In genomic region chr3:49166752-49167556, GRCh38 we compare ENCODE assay signal across 8 cellular contexts. TPM values are rescaled to one million over a fixed set of nuclear protein-coding genes. Genes with fewer than 3 reads are reported as not detected.
DNase-seq lines count a peak whose midpoint lies in the region; ATAC-seq and TF ChIP-seq lines count a peak whose summit lies in the region.

No MANE protein-coding gene starts in this region.

- peaks cover 2% of the 10 kb centered on the region for H3K9me3 Mint-ChIP-seq in activated CD4-positive, alpha-beta memory T cell treated with anti-CD3 and anti-CD28 coated beads, Interleukin-2, amount 10 ng/mL, durations not matched to agents 7 days and 5 days

- intact Hi-C loops in HCT116 (cut with micrococcal nuclease): no loop called here

- H3F3A ChIP-seq in smooth muscle cell (ENCODE audit: low read depth): no peaks in the 10 kb centered on the region

- TF ChIP-seq RAD21 in HCT116 (IDR thresholded peaks at IDR 0.05; ENCODE audit: low read depth): no peak

- TF ChIP-seq POLR2A in HCT116 (IDR thresholded peaks at IDR 0.05; ENCODE audit: borderline replicate concordance, extremely low read depth, insufficient read depth, insufficient read length): no peak

- 95% methylated on average over 6 of the region's 6 CpGs for WGBS in hepatocyte (ENCODE audit: low lambda C conversion rate, missing lambda C conversion rate)
- 91% methylated on average over 6 of the region's 6 CpGs for WGBS in smooth muscle cell (ENCODE audit: low lambda C conversion rate)

- peak overlapping the region; percentile 83 for H3K27ac Mint-ChIP-seq in activated CD4-positive, alpha-beta memory T cell treated with anti-CD3 and anti-CD28 coated beads, Interleukin-2, amount 10 ng/mL, durations not matched to agents 7 days and 5 days

- H3K27me3 ChIP-seq in HCT116 (ENCODE audit: insufficient read depth, low read length): no peaks in the 10 kb centered on the region
- H3K27me3 ChIP-seq in hepatocyte: no peaks in the 10 kb centered on the region
- no peaks in the 10 kb centered on the region for H3K27me3 ChIP-seq in smooth muscle cell (ENCODE audit: low read depth)

- H3K9me2 ChIP-seq in HCT116 (ENCODE audit: insufficient read depth): no peaks in the 10 kb centered on the region
- no peaks in the 10 kb centered on the region for H3K9me2 ChIP-seq in hepatocyte (replicated peaks; ENCODE audit: insufficient read depth)

- H3K9me3 ChIP-seq in HCT116 (ENCODE audit: control insufficient read depth in 1 of 2, insufficient read depth in 1 of 2, low read depth in 1 of 2, low read length in 2 of 2) (no peaks in the 10 kb centered on the region), hepatocyte (ENCODE audit: low read depth) (no peaks in the 10 kb centered on the region), smooth muscle cell (replicated peaks; ENCODE audit: low read depth) (no peaks in the 10 kb centered on the region)

- H3K4me3 Mint-ChIP-seq in activated CD4-positive, alpha-beta memory T cell treated with anti-CD3 and anti-CD28 coated beads, Interleukin-2, amount 10 ng/mL, durations not matched to agents 7 days and 5 days: peak overlapping the region; percentile 88

- POLR2A ChIA-PET in HCT116 (lab: Charles Lee): no interaction called here
- POLR2A ChIA-PET in activated CD4-positive, alpha-beta memory T cell treated with anti-CD3 and anti-CD28 coated beads, Interleukin-2, amount 10 ng/mL, durations not matched to agents 7 days and 5 days (lab: Charles Lee): no interaction called here

- peak overlapping the region; percentile 59 for H2AFZ ChIP-seq in HCT116 (ENCODE audit: low read depth, low read length, poor library complexity, severe bottlenecking)
- H2AFZ ChIP-seq in hepatocyte: peak overlapping the region; percentile 98
- peak overlapping the region; percentile 85 for H2AFZ ChIP-seq in smooth muscle cell (ENCODE audit: low read depth)

- peaks cover 13 to 39% of the 10 kb centered on the region in 2 experiments for H3K4me1 ChIP-seq in HCT116 (ENCODE audit: control insufficient read depth in 1 of 2, insufficient read depth in 2 of 2, low read length in 2 of 2)
- H3K4me1 ChIP-seq in hepatocyte (ENCODE audit: insufficient read depth): peaks cover 25% of the 10 kb centered on the region
- H3K4me1 ChIP-seq in smooth muscle cell (ENCODE audit: low read depth): peaks cover 10% of the 10 kb centered on the region

- H4K20me1 ChIP-seq in HCT116 (ENCODE audit: insufficient read depth) (no peaks in the 10 kb centered on the region), hepatocyte (ENCODE audit: insufficient read depth, poor library complexity, severe bottlenecking) (no peaks in the 10 kb centered on the region), smooth muscle cell (ENCODE audit: low read depth) (peaks cover 10% of the 10 kb centered on the region)

- H3K4me2 ChIP-seq in HCT116 (ENCODE audit: low read length): peak overlapping the region; percentile 88
- peak overlapping the region; percentile 98 for H3K4me2 ChIP-seq in hepatocyte
- peak overlapping the region; percentile 97 for H3K4me2 ChIP-seq in smooth muscle cell

- peak overlapping the region; percentile 84 for H3K27ac ChIP-seq in HCT116 (ENCODE audit: low read depth, low read length)
- peak overlapping the region; percentile 67 for H3K27ac ChIP-seq in hepatocyte
- H3K27ac ChIP-seq in smooth muscle cell (ENCODE audit: low read depth): no peak overlapping the region

- DNase-seq in HCT116 (ENCODE audit: low read depth, low spot score) (no peak), hepatocyte (ENCODE audit: low spot score) (no peak), smooth muscle cell (lab: John Stamatoyannopoulos, UW; ENCODE audit: unreplicated experiment) (no peak)
- DNase-seq in activated CD4-positive, alpha-beta memory T cell treated with anti-CD3 and anti-CD28 coated beads, Interleukin-2, amount 10 ng/mL, durations not matched to agents 7 days and 5 days: no peak
- no peak for DNase-seq in activated effector memory CD4-positive, alpha-beta T cell treated with Interleukin-2 at 50 U/mL for 16 hours

- CTCF ChIA-PET in HCT116 (lab: Charles Lee): no interaction called here
- CTCF ChIA-PET in activated CD4-positive, alpha-beta memory T cell treated with anti-CD3 and anti-CD28 coated beads, Interleukin-2, amount 10 ng/mL, durations not matched to agents 7 days and 5 days (lab: Charles Lee): no interaction called here

- H3K36me3 ChIP-seq in HCT116 (ENCODE audit: control insufficient read depth in 1 of 2, insufficient read depth in 2 of 2, low read length in 2 of 2) (peaks cover 11 to 17% of the 10 kb centered on the region in 2 experiments), hepatocyte (replicated peaks; ENCODE audit: insufficient read depth, low read depth) (no peaks in the 10 kb centered on the region), smooth muscle cell (ENCODE audit: low read depth) (no peaks in the 10 kb centered on the region)

- peak overlapping the region; percentile 77 to 99 for H3K4me3 ChIP-seq in HCT116 (replicated peaks in 1 of 2; ENCODE audit: low read depth in 1 of 2, low read length in 2 of 2)
- H3K4me3 ChIP-seq in hepatocyte: peak overlapping the region; percentile 88
- peak overlapping the region; percentile 74 for H3K4me3 ChIP-seq in smooth muscle cell

- H3K79me2 ChIP-seq in HCT116 (ENCODE audit: insufficient read depth, low read length) (peaks cover 32% of the 10 kb centered on the region), hepatocyte (peaks cover 36% of the 10 kb centered on the region), smooth muscle cell (ENCODE audit: low read depth) (peaks cover 32% of the 10 kb centered on the region)

- H3K27me3 Mint-ChIP-seq in activated CD4-positive, alpha-beta memory T cell treated with anti-CD3 and anti-CD28 coated beads, Interleukin-2, amount 10 ng/mL, durations not matched to agents 7 days and 5 days: peaks cover under 1% of the 10 kb centered on the region

- TF ChIP-seq CTCF in HCT116 (IDR thresholded peaks at IDR 0.05 in 2 of 3, conservative IDR thresholded peaks at IDR 0.05 in 1 of 3; ENCODE audit: borderline replicate concordance in 1 of 3, insufficient read depth in 1 of 3, low read depth in 2 of 3, low read length in 2 of 3) (no peak), hepatocyte (IDR thresholded peaks at IDR 0.05; ENCODE audit: poor library complexity) (no peak), smooth muscle cell (IDR thresholded peaks at IDR 0.05; ENCODE audit: borderline replicate concordance, insufficient read depth, poor library complexity, severe bottlenecking) (no peak)

- no TSS peak for BruUV-seq in HCT116 (replicated peaks; lab: Mats Ljungman, UMichigan)

- ATAC-seq in HCT116: no peak
- no peak for ATAC-seq in GM18873 (IDR thresholded peaks at IDR 0.05; ENCODE audit: low FRiP score, unreplicated experiment)
- ATAC-seq in HG03280 (IDR thresholded peaks at IDR 0.05; ENCODE audit: unreplicated experiment): no peak
- no peak for ATAC-seq in HG02571 (IDR thresholded peaks at IDR 0.05; ENCODE audit: unreplicated experiment)

- peaks cover 22% of the 10 kb centered on the region for H3K36me3 Mint-ChIP-seq in activated CD4-positive, alpha-beta memory T cell treated with anti-CD3 and anti-CD28 coated beads, Interleukin-2, amount 10 ng/mL, durations not matched to agents 7 days and 5 days (ENCODE audit: low read depth)

- H3K4me1 Mint-ChIP-seq in activated CD4-positive, alpha-beta memory T cell treated with anti-CD3 and anti-CD28 coated beads, Interleukin-2, amount 10 ng/mL, durations not matched to agents 7 days and 5 days: peaks cover 38% of the 10 kb centered on the region

- H3K9ac ChIP-seq in HCT116 (ENCODE audit: low read length) (peak overlapping the region; percentile 97), smooth muscle cell (ENCODE audit: low read depth) (no peak overlapping the region)

- RAD21 ChIA-PET in HCT116 (lab: Charles Lee; ENCODE audit: low non-redundant PET in 1 of 2, low total read pairs in 2 of 2, uncharacterized antibody in 2 of 2, unreplicated experiment in 2 of 2): no interaction called here

TF ChIP-seq in HCT116, 20 proteins besides CTCF, POLR2A, EP300 and RAD21:
- TF ChIP-seq CEBPB (IDR thresholded peaks at IDR 0.05; ENCODE audit: low read depth) (no peak), ZFX (IDR thresholded peaks at IDR 0.05) (no peak), SRF (IDR thresholded peaks at IDR 0.05; ENCODE audit: low read depth) (no peak), JUND (IDR thresholded peaks at IDR 0.05) (no peak), EGR1 (IDR thresholded peaks at IDR 0.05; ENCODE audit: low read depth) (no peak), YY1 (IDR thresholded peaks at IDR 0.05; ENCODE audit: extremely low read depth, insufficient replicate concordance, low read depth, low read length) (no peak)
- TF ChIP-seq, protein P1, sequence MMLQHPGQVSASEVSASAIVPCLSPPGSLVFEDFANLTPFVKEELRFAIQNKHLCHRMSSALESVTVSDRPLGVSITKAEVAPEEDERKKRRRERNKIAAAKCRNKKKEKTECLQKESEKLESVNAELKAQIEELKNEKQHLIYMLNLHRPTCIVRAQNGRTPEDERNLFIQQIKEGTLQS (IDR thresholded peaks at IDR 0.05): no peak

RNA-seq across cellular contexts. Expression of gene CCDC71, which starts 0.8 kb away (rescaled TPM):
- 32.8 TPM for total RNA-seq in HCT116 (2021; ENCODE audit: unreplicated experiment)
- 19.7 and 24.3 TPM in 2 replicates for polyA plus RNA-seq in HCT116 (2012)
- 10 to 100 TPM; 19.9 to 20.9 TPM for total RNA-seq in activated CD4-positive, alpha-beta memory T cell treated with anti-CD3 and anti-CD28 coated beads, Interleukin-2, amount 10 ng/mL, durations not matched to agents 7 days and 5 days
- 36.5 and 40.9 TPM in 2 replicates for total RNA-seq in hepatocyte
- polyA plus RNA-seq in hepatocyte: 0.09 and 0.60 TPM in 2 replicates
- 19.6 and 33.8 TPM in 2 replicates for total RNA-seq in smooth muscle cell
- 0.59 and 0.80 TPM in 2 replicates for polyA plus RNA-seq in smooth muscle cell

RNA-seq across cellular contexts. Expression of gene KLHDC8B, which starts 4.4 kb away (rescaled TPM):
- total RNA-seq in HCT116 (2021; ENCODE audit: unreplicated experiment) (10.4 TPM), hepatocyte (54.6 and 72.0 TPM in 2 replicates), smooth muscle cell (20.8 and 22.5 TPM in 2 replicates)
- 10.8 and 11.6 TPM in 2 replicates for polyA plus RNA-seq in HCT116 (2012)
- 1 to 10 TPM; 1.2 to 1.4 TPM for total RNA-seq in activated CD4-positive, alpha-beta memory T cell treated with anti-CD3 and anti-CD28 coated beads, Interleukin-2, amount 10 ng/mL, durations not matched to agents 7 days and 5 days
- polyA plus RNA-seq in hepatocyte (86.4 and 97.1 TPM in 2 replicates), smooth muscle cell (42.1 and 51.9 TPM in 2 replicates)

RNA-seq across cellular contexts. Expression of gene LAMB2, which starts 34.1 kb away (rescaled TPM):
- total RNA-seq in HCT116 (2021; ENCODE audit: unreplicated experiment): 213 TPM
- polyA plus RNA-seq in HCT116 (2012): 277 and 293 TPM in 2 replicates
- total RNA-seq in activated CD4-positive, alpha-beta memory T cell treated with anti-CD3 and anti-CD28 coated beads, Interleukin-2, amount 10 ng/mL, durations not matched to agents 7 days and 5 days: not detected
- total RNA-seq in hepatocyte: 343 and 396 TPM in 2 replicates
- polyA plus RNA-seq in hepatocyte: 437 and 474 TPM in 2 replicates
- total RNA-seq in smooth muscle cell: 354 and 503 TPM in 2 replicates
- 456 and 471 TPM in 2 replicates for polyA plus RNA-seq in smooth muscle cell

RNA-seq across cellular contexts. Expression of gene USP19, which starts 46.3 kb away (rescaled TPM):
- total RNA-seq in HCT116 (2021; ENCODE audit: unreplicated experiment) (92.8 TPM), hepatocyte (44.2 and 44.6 TPM in 2 replicates), smooth muscle cell (21.1 and 42.3 TPM in 2 replicates)
- 58.3 and 75.2 TPM in 2 replicates for polyA plus RNA-seq in HCT116 (2012)
- 10 to 100 TPM; 61.2 to 61.5 TPM for total RNA-seq in activated CD4-positive, alpha-beta memory T cell treated with anti-CD3 and anti-CD28 coated beads, Interleukin-2, amount 10 ng/mL, durations not matched to agents 7 days and 5 days
- polyA plus RNA-seq in hepatocyte (31.4 and 32.7 TPM in 2 replicates), smooth muscle cell (20.6 and 22.1 TPM in 2 replicates)

Comparison
In these comparisons a context has a peak if more than half of its experiments do, and no peak if none do; other contexts are left out.
1. RNA of gene LAMB2, which starts 34.1 kb away (total RNA-seq): 354 to 503 TPM in smooth muscle cell, 343 to 396 TPM in hepatocyte and 213 TPM in HCT116 (single experiment); not detected in activated CD4-positive, alpha-beta memory T cell treated with anti-CD3 and anti-CD28 coated beads, Interleukin-2, amount 10 ng/mL, durations not matched to agents 7 days and 5 days; every median in the first group is over 100 times any median in the second.
2. Peak in every context shown above with its lines, with median percentiles within 50 percentile points of each other: H2AFZ ChIP-seq, H3K4me2 ChIP-seq and H3K4me3 ChIP-seq.